ENCODE assay signal across 8 cellular contexts in genomic region chr3:94004301-94004910, GRCh38. TPM values are rescaled to one million over a fixed set of nuclear protein-coding genes. Genes with fewer than 3 reads are reported as not detected.
DNase-seq lines count a peak whose midpoint lies in the region; ATAC-seq and TF ChIP-seq lines count a peak whose summit lies in the region.

No MANE protein-coding gene starts in this region.

- no peaks in the 10 kb centered on the region for H3K36me3 ChIP-seq in BE2C
- no peaks in the 10 kb centered on the region; the same call in 1 of the 2 replicates for H3K36me3 ChIP-seq in WERI-Rb-1
- H3K36me3 ChIP-seq in ovary: no peaks in the 10 kb centered on the region

- DNase-seq in BE2C (no peak), NCI-H1048 (lab: John Stamatoyannopoulos, UW) (peak; percentile 5), WERI-Rb-1 (no peak), fibroblast of the conjunctiva (ENCODE audit: low read depth) (peak; percentile 69), ovary (no peak)
- DNase-seq in effector CD8-positive, alpha-beta T cell (lab: John Stamatoyannopoulos, UW): no peak

- TF ChIP-seq EP300 in ovary (IDR thresholded peaks at IDR 0.05): no peak

- H3K27me3 ChIP-seq in BE2C: no peaks in the 10 kb centered on the region
- H3K27me3 ChIP-seq in WERI-Rb-1 (ENCODE audit: insufficient read depth, low read depth, severe bottlenecking): no peaks in the 10 kb centered on the region
- H3K27me3 ChIP-seq in ovary: no peaks in the 10 kb centered on the region

- ATAC-seq in GM18498 (IDR thresholded peaks at IDR 0.05; ENCODE audit: unreplicated experiment): peak; percentile 93
- ATAC-seq in HG02798 (IDR thresholded peaks at IDR 0.05; ENCODE audit: poor library complexity, unreplicated experiment): peak; percentile 94

- H3K9me3 ChIP-seq in BE2C (no peaks in the 10 kb centered on the region), WERI-Rb-1 (ENCODE audit: severe bottlenecking) (no peaks in the 10 kb centered on the region), ovary (no peaks in the 10 kb centered on the region)

- H3K4me1 ChIP-seq in BE2C (peaks cover 15% of the 10 kb centered on the region), ovary (ENCODE audit: insufficient read depth) (peaks cover 1% of the 10 kb centered on the region)

- 2 to 3% (median 2%) methylated on average over 4 of the region's 4 CpGs for WGBS in ovary, 3 donors

- peak overlapping the region; percentile 25; the same call in 1 of the 2 replicates for H3K4me3 ChIP-seq in BE2C (ENCODE audit: low read depth, low read length)
- no peak overlapping the region for H3K4me3 ChIP-seq in WERI-Rb-1 (ENCODE audit: low read depth, low read length)
- H3K4me3 ChIP-seq in ovary: peak overlapping the region; percentile 6

- intact Hi-C loops in ovary (cut with DNase I): loop anchor here in 1 of 4 donors (10.0 kb wide), 1 partner anchor 60 kb away; the partner anchor contains the start of genes DHFR2 and NSUN3

- TF ChIP-seq CTCF in BE2C (IDR thresholded peaks at IDR 0.05; ENCODE audit: low read depth, low read length) (peak; percentile 86), WERI-Rb-1 (IDR thresholded peaks at IDR 0.05; ENCODE audit: low read depth, low read length) (peak; percentile 65), ovary (IDR thresholded peaks at IDR 0.05) (peak; percentile 38 to 58 (median 56))

- TF ChIP-seq POLR2A in ovary (IDR thresholded peaks at IDR 0.05): no peak

- H3K27ac ChIP-seq in WERI-Rb-1 (no peak overlapping the region), ovary (no peak overlapping the region)

RNA-seq across cellular contexts. Expression of gene STX19, which starts 24.0 kb away (rescaled TPM):
- polyA plus RNA-seq in BE2C (2012; ENCODE audit: insufficient read depth, insufficient read length, low read depth): not detected
- total RNA-seq in ovary: under 1 TPM in 3 of 7 donors, not detected in 4; 0.31 to 0.46 (median 0.35) TPM
- not detected for polyA plus RNA-seq in ovary

RNA-seq across cellular contexts. Expression of gene ARL13B, which starts 24.5 kb away (rescaled TPM):
- 8.7 TPM for polyA plus RNA-seq in BE2C (2012; ENCODE audit: insufficient read depth, insufficient read length, low read depth)
- 10 to 100 TPM in 6 of 7 donors, 1 to 10 TPM in 1; 8.1 to 16.3 (median 12.3) TPM for total RNA-seq in ovary
- 1 to 10 TPM; 6.2 to 6.5 TPM for polyA plus RNA-seq in ovary

RNA-seq across cellular contexts. Expression of gene PROS1, which starts 30.7 kb away (rescaled TPM):
- polyA plus RNA-seq in BE2C (2012; ENCODE audit: insufficient read depth, insufficient read length, low read depth): 21.0 TPM
- total RNA-seq in ovary: 10 to 100 TPM; 41.6 to 95.1 (median 50.0) TPM
- polyA plus RNA-seq in ovary: 10 to 100 TPM; 44.0 to 68.8 TPM

RNA-seq across cellular contexts. Expression of gene DHFR2, which starts 58.3 kb away (rescaled TPM):
- polyA plus RNA-seq in BE2C (2012; ENCODE audit: insufficient read depth, insufficient read length, low read depth): 7.8 TPM
- total RNA-seq in ovary: 10 to 100 TPM in 3 of 7 donors, 1 to 10 TPM in 4; 4.6 to 13.9 (median 8.7) TPM
- 10 to 100 TPM in 1 of 2 donors, 1 to 10 TPM in 1; 7.8 to 10.3 TPM for polyA plus RNA-seq in ovary

RNA-seq across cellular contexts. Expression of gene NSUN3, which starts 58.5 kb away (rescaled TPM):
- 8.2 TPM for polyA plus RNA-seq in BE2C (2012; ENCODE audit: insufficient read depth, insufficient read length, low read depth)
- total RNA-seq in ovary: 10 to 100 TPM in 6 of 7 donors, 1 to 10 TPM in 1; 9.9 to 14.9 (median 12.6) TPM
- 1 to 10 TPM; 7.1 to 7.5 TPM for polyA plus RNA-seq in ovary

Comparison
In these comparisons a context has a peak if more than half of its experiments do, and no peak if none do; other contexts are left out.
1. DNase-seq: peak in NCI-H1048 (single experiment) and fibroblast of the conjunctiva (single experiment); none in BE2C (single experiment), WERI-Rb-1 (single experiment), ovary (0 of 5) and effector CD8-positive, alpha-beta T cell (single experiment).
2. Peak in every context shown above with its lines, with median percentiles within 50 percentile points of each other: CTCF ChIP-seq.